39 cellular contexts compared by ENCODE assay signal in genomic region chr4:48250980-48251379, GRCh38.
"Had no signal": no experiment of that assay in that cellular context is flagged by ENCODE, and none has a peak within 500 bp of the region (broad histone marks: within the 10 kb centered on the region; RNA-seq: fewer than 3 reads in every experiment).

No MANE protein-coding gene starts in this region.

- H3K4me3 ChIP-seq: ascending aorta, cardiac muscle cell had no signal

- H3K4me3 Mint-ChIP-seq: activated CD4-positive, alpha-beta memory T cell treated with anti-CD3 and anti-CD28 coated beads, Interleukin-2, amount 10 ng/mL, durations not matched to agents 7 days and 5 days; activated CD4-positive, alpha-beta T cell treated with anti-CD3 and anti-CD28 coated beads for 36 hours; activated CD4-positive, alpha-beta T cell treated with anti-CD3 and anti-CD28 coated beads, Interleukin-2, amount 10 ng/mL, durations not matched to agents 7 days and 5 days; activated CD8-positive, alpha-beta memory T cell treated with anti-CD3 and anti-CD28 coated beads, Interleukin-2, amount 10 ng/mL, durations not matched to agents 7 days and 5 days; activated CD8-positive, alpha-beta T cell treated with anti-CD3 and anti-CD28 coated beads, Interleukin-2, amount 10 ng/mL, durations not matched to agents 7 days and 5 days; activated naive CD4-positive, alpha-beta T cell treated with anti-CD3 and anti-CD28 coated beads, Interleukin-2, amount 10 ng/mL, durations not matched to agents 7 days and 5 days; activated naive CD4-positive, alpha-beta T cell treated with anti-CD3 and anti-CD28 coated beads, Interleukin-2, amount 50 U/mL, for 24 hours; activated naive CD8-positive, alpha-beta T cell; activated naive CD8-positive, alpha-beta T cell treated with anti-CD3 and anti-CD28 coated beads, Interleukin-2, amount 10 ng/mL, durations not matched to agents 7 days and 5 days; activated naive CD8-positive, alpha-beta T cell treated with anti-CD3 and anti-CD28 coated beads, Interleukin-2, amount 50 U/mL, for 24 hours; activated T-cell treated with anti-CD3 and anti-CD28 coated beads, Interleukin-2, amount 50 U/mL, for 24 hours; activated T-helper 1 cell treated with anti-CD3 and anti-CD28 coated beads, Interleukin-12 subunit alpha, Interleukin-12 subunit beta, Interleukin-2, Interleukin-4 antibody, amounts not matched to agents 30 ng/mL and 10 ng/mL and 1 ng/mL, durations not matched to agents 14 hours and 24 hours and 36 hours; brain; central memory CD8-positive, alpha-beta T cell; T-cell; T-helper 2 cell treated with Interferon-gamma antibody and Interleukin-4, amounts not matched to agents 5 μg/mL and 100 μg/mL, for 36 hours; WTC11 had no signal

- H3K27me3 ChIP-seq: ascending aorta, cardiac muscle cell had no signal

- H3K36me3 Mint-ChIP-seq: activated CD8-positive, alpha-beta memory T cell treated with anti-CD3 and anti-CD28 coated beads, Interleukin-2, amount 10 ng/mL, durations not matched to agents 7 days and 5 days; activated naive CD4-positive, alpha-beta T cell treated with anti-CD3 and anti-CD28 coated beads, Interleukin-2, amount 10 ng/mL, durations not matched to agents 7 days and 5 days; activated naive CD4-positive, alpha-beta T cell treated with anti-CD3 and anti-CD28 coated beads, Interleukin-2, amount 50 U/mL, for 24 hours; brain had no signal

- H3K9me3 ChIP-seq: ascending aorta had no signal

- H3K27ac ChIP-seq: ascending aorta, cardiac muscle cell, WERI-Rb-1 had no signal

- H3K4me1 ChIP-seq: ascending aorta had no signal

- FAIRE-seq: bronchial epithelial cell had no signal

- H3K27ac Mint-ChIP-seq: activated CD4-positive, alpha-beta memory T cell treated with anti-CD3 and anti-CD28 coated beads, Interleukin-2, amount 10 ng/mL, durations not matched to agents 7 days and 5 days; activated CD4-positive, alpha-beta T cell treated with anti-CD3 and anti-CD28 coated beads for 36 hours; activated CD4-positive, alpha-beta T cell treated with anti-CD3 and anti-CD28 coated beads, Interleukin-2, amount 10 ng/mL, durations not matched to agents 7 days and 5 days; activated CD8-positive, alpha-beta memory T cell treated with anti-CD3 and anti-CD28 coated beads, Interleukin-2, amount 10 ng/mL, durations not matched to agents 7 days and 5 days; activated CD8-positive, alpha-beta T cell treated with anti-CD3 and anti-CD28 coated beads, Interleukin-2, amount 10 ng/mL, durations not matched to agents 7 days and 5 days; activated naive CD4-positive, alpha-beta T cell treated with anti-CD3 and anti-CD28 coated beads, Interleukin-2, amount 10 ng/mL, durations not matched to agents 7 days and 5 days; activated naive CD4-positive, alpha-beta T cell treated with anti-CD3 and anti-CD28 coated beads, Interleukin-2, amount 50 U/mL, for 24 hours; activated naive CD8-positive, alpha-beta T cell; activated naive CD8-positive, alpha-beta T cell treated with anti-CD3 and anti-CD28 coated beads, Interleukin-2, amount 10 ng/mL, durations not matched to agents 7 days and 5 days; activated naive CD8-positive, alpha-beta T cell treated with anti-CD3 and anti-CD28 coated beads, Interleukin-2, amount 50 U/mL, for 24 hours; activated T-cell treated with anti-CD3 and anti-CD28 coated beads, Interleukin-2, amount 50 U/mL, for 24 hours; activated T-helper 1 cell treated with anti-CD3 and anti-CD28 coated beads, Interleukin-12 subunit alpha, Interleukin-12 subunit beta, Interleukin-2, Interleukin-4 antibody, amounts not matched to agents 30 ng/mL and 10 ng/mL and 1 ng/mL, durations not matched to agents 14 hours and 24 hours and 36 hours; activated T-helper 2 cell treated with anti-CD3 and anti-CD28 coated beads, Interferon-gamma antibody, Interleukin-2, Interleukin-4, amounts not matched to agents 10 μg/mL and 5 μg/mL and 100 μg/mL, durations not matched to agents 14 hours and 24 hours and 36 hours; brain; T-cell; T-helper 2 cell treated with Interferon-gamma antibody and Interleukin-4, amounts not matched to agents 5 μg/mL and 100 μg/mL, for 36 hours; WTC11 had no signal

- H3K27me3 Mint-ChIP-seq: activated CD4-positive, alpha-beta memory T cell treated with anti-CD3 and anti-CD28 coated beads, Interleukin-2, amount 10 ng/mL, durations not matched to agents 7 days and 5 days; activated CD4-positive, alpha-beta T cell treated with anti-CD3 and anti-CD28 coated beads for 36 hours; activated CD4-positive, alpha-beta T cell treated with anti-CD3 and anti-CD28 coated beads, Interleukin-2, amount 10 ng/mL, durations not matched to agents 7 days and 5 days; activated CD8-positive, alpha-beta memory T cell treated with anti-CD3 and anti-CD28 coated beads, Interleukin-2, amount 10 ng/mL, durations not matched to agents 7 days and 5 days; activated naive CD4-positive, alpha-beta T cell treated with anti-CD3 and anti-CD28 coated beads, Interleukin-2, amount 10 ng/mL, durations not matched to agents 7 days and 5 days; activated naive CD4-positive, alpha-beta T cell treated with anti-CD3 and anti-CD28 coated beads, Interleukin-2, amount 50 U/mL, for 24 hours; activated naive CD8-positive, alpha-beta T cell treated with anti-CD3 and anti-CD28 coated beads, Interleukin-2, amount 50 U/mL, for 24 hours; activated T-cell treated with anti-CD3 and anti-CD28 coated beads, Interleukin-2, amount 50 U/mL, for 24 hours; central memory CD8-positive, alpha-beta T cell; T-cell had no signal

- ATAC-seq: activated CD4-positive, alpha-beta T cell treated with anti-CD3 and anti-CD28 coated beads for 36 hours; activated CD4-positive, CD25-positive, alpha-beta regulatory T cell treated with anti-CD3 and anti-CD28 coated beads, Interleukin-2, amount 50 U/mL, for 24 hours; activated CD8-positive, alpha-beta memory T cell treated with anti-CD3 and anti-CD28 coated beads, Interleukin-2, amount 10 ng/mL, durations not matched to agents 7 days and 5 days; activated CD8-positive, alpha-beta T cell treated with anti-CD3 and anti-CD28 coated beads, Interleukin-2, amount 10 ng/mL, durations not matched to agents 7 days and 5 days; activated naive CD8-positive, alpha-beta T cell treated with anti-CD3 and anti-CD28 coated beads, Interleukin-2, amount 50 U/mL, for 24 hours; T-cell; WTC11 had no signal

- H3K4me1 Mint-ChIP-seq: activated CD4-positive, alpha-beta memory T cell treated with anti-CD3 and anti-CD28 coated beads, Interleukin-2, amount 10 ng/mL, durations not matched to agents 7 days and 5 days; activated CD4-positive, alpha-beta T cell treated with anti-CD3 and anti-CD28 coated beads for 36 hours; activated CD4-positive, alpha-beta T cell treated with anti-CD3 and anti-CD28 coated beads, Interleukin-2, amount 10 ng/mL, durations not matched to agents 7 days and 5 days; activated CD8-positive, alpha-beta memory T cell treated with anti-CD3 and anti-CD28 coated beads, Interleukin-2, amount 10 ng/mL, durations not matched to agents 7 days and 5 days; activated naive CD4-positive, alpha-beta T cell treated with anti-CD3 and anti-CD28 coated beads, Interleukin-2, amount 10 ng/mL, durations not matched to agents 7 days and 5 days; activated naive CD4-positive, alpha-beta T cell treated with anti-CD3 and anti-CD28 coated beads, Interleukin-2, amount 50 U/mL, for 24 hours; activated naive CD8-positive, alpha-beta T cell treated with anti-CD3 and anti-CD28 coated beads, Interleukin-2, amount 10 ng/mL, durations not matched to agents 7 days and 5 days; central memory CD8-positive, alpha-beta T cell had no signal

- H3K9me3 Mint-ChIP-seq: activated CD4-positive, alpha-beta memory T cell treated with anti-CD3 and anti-CD28 coated beads, Interleukin-2, amount 10 ng/mL, durations not matched to agents 7 days and 5 days; activated CD4-positive, alpha-beta T cell treated with anti-CD3 and anti-CD28 coated beads, Interleukin-2, amount 10 ng/mL, durations not matched to agents 7 days and 5 days; activated naive CD4-positive, alpha-beta T cell treated with anti-CD3 and anti-CD28 coated beads, Interleukin-2, amount 10 ng/mL, durations not matched to agents 7 days and 5 days; activated naive CD4-positive, alpha-beta T cell treated with anti-CD3 and anti-CD28 coated beads, Interleukin-2, amount 50 U/mL, for 24 hours; activated T-cell treated with anti-CD3 and anti-CD28 coated beads, Interleukin-2, amount 50 U/mL, for 24 hours; activated T-helper 1 cell treated with anti-CD3 and anti-CD28 coated beads, Interleukin-12 subunit alpha, Interleukin-12 subunit beta, Interleukin-2, Interleukin-4 antibody, amounts not matched to agents 30 ng/mL and 10 ng/mL and 1 ng/mL, durations not matched to agents 14 hours and 24 hours and 36 hours; activated T-helper 2 cell treated with anti-CD3 and anti-CD28 coated beads, Interferon-gamma antibody, Interleukin-2, Interleukin-4, amounts not matched to agents 10 μg/mL and 5 μg/mL and 100 μg/mL, durations not matched to agents 14 hours and 24 hours and 36 hours; central memory CD8-positive, alpha-beta T cell; T-cell; T-helper 2 cell treated with Interferon-gamma antibody and Interleukin-4, amounts not matched to agents 5 μg/mL and 100 μg/mL, for 36 hours had no signal

- H3K36me3 ChIP-seq: ascending aorta, cardiac muscle cell had no signal

- DNase-seq: activated CD4-positive, alpha-beta memory T cell treated with anti-CD3 and anti-CD28 coated beads, Interleukin-2, amount 10 ng/mL, durations not matched to agents 7 days and 5 days; activated CD4-positive, alpha-beta T cell treated with anti-CD3 and anti-CD28 coated beads for 1 hour; activated CD4-positive, alpha-beta T cell treated with anti-CD3 and anti-CD28 coated beads for 36 hours; activated CD4-positive, alpha-beta T cell treated with anti-CD3 and anti-CD28 coated beads for 48 hours; activated CD4-positive, alpha-beta T cell treated with anti-CD3 and anti-CD28 coated beads, Interleukin-2, amount 10 ng/mL, durations not matched to agents 7 days and 5 days; activated CD4-positive, alpha-beta T cell treated with anti-CD3 and anti-CD28 coated beads, Interleukin-2, amount 50 U/mL, for 48 hours; activated CD4-positive, CD25-positive, alpha-beta regulatory T cell; activated CD8-positive, alpha-beta memory T cell treated with anti-CD3 and anti-CD28 coated beads for 24 hours; activated CD8-positive, alpha-beta memory T cell treated with anti-CD3 and anti-CD28 coated beads, Interleukin-2, amount 10 ng/mL, durations not matched to agents 7 days and 5 days; activated CD8-positive, alpha-beta memory T cell treated with anti-CD3 and anti-CD28 coated beads, Interleukin-2, amount 50 U/mL, for 48 hours; activated CD8-positive, alpha-beta T cell treated with anti-CD3 and anti-CD28 coated beads, Interleukin-2, amount 10 ng/mL, durations not matched to agents 7 days and 5 days; activated effector memory CD4-positive, alpha-beta T cell treated with Interleukin-2 at 50 U/mL for 16 hours; activated gamma-delta T cell; activated naive CD4-positive, alpha-beta T cell treated with anti-CD3 and anti-CD28 coated beads, Interleukin-2, amount 10 ng/mL, durations not matched to agents 7 days and 5 days; activated naive CD4-positive, alpha-beta T cell treated with Interleukin-2 at 50 U/mL for 16 hours; activated naive CD8-positive, alpha-beta T cell treated with anti-CD3 and anti-CD28 coated beads, Interleukin-2, amount 10 ng/mL, durations not matched to agents 7 days and 5 days; activated naive CD8-positive, alpha-beta T cell treated with anti-CD3 and anti-CD28 coated beads, Interleukin-2, amount 50 U/mL, for 24 hours; activated T-cell treated with anti-CD3 and anti-CD28 coated beads, Interleukin-2, amount 50 U/mL, for 24 hours; activated T-cell treated with anti-CD3 and anti-CD28 coated beads, Interleukin-2, amount 50 U/mL, for 48 hours; amygdala; anterior cingulate cortex; caudate nucleus; cerebellar nuclear complex; T-cell; T-helper 2 cell; T-helper 9 cell; WERI-Rb-1 had no signal
